In genomic region chr15:74240002-74240568, GRCh38 we compare ENCODE assay signal across 1 cellular context.
TF ChIP-seq lines count a peak whose summit lies in the region.

No MANE protein-coding gene starts in this region.

TF ChIP-seq in HEK293, 187 proteins besides CTCF, POLR2A, EP300 and RAD21 (continued from another document):
- TF ChIP-seq REST (tag by site-specific recombination; IDR thresholded peaks at IDR 0.05) = no peak
- no peak for TF ChIP-seq ZNF138 (tag by site-specific recombination; IDR thresholded peaks at IDR 0.05; ENCODE audit: borderline replicate concordance)
- TF ChIP-seq ZNF146 (tag by site-specific recombination; IDR thresholded peaks at IDR 0.05) = no peak
- TF ChIP-seq TSHZ1 (tag by site-specific recombination; IDR thresholded peaks at IDR 0.05; ENCODE audit: borderline replicate concordance) = no peak
- TF ChIP-seq ZNF624 (tag by site-specific recombination; IDR thresholded peaks at IDR 0.05) = no peak
- TF ChIP-seq ZBTB26 (tag by site-specific recombination; optimal IDR thresholded peaks at IDR 0.05) = peak; percentile 26
- TF ChIP-seq ZNF585B (tag by site-specific recombination; IDR thresholded peaks at IDR 0.05) = no peak
- TF ChIP-seq YY2 (tag by site-specific recombination; IDR thresholded peaks at IDR 0.05) = no peak
- TF ChIP-seq ZNF112 (tag by site-specific recombination; IDR thresholded peaks at IDR 0.05) = no peak
- no peak for TF ChIP-seq KLF1 (tag by site-specific recombination; IDR thresholded peaks at IDR 0.05)
- no peak for TF ChIP-seq ZNF654 (tag by site-specific recombination; IDR thresholded peaks at IDR 0.05; ENCODE audit: low read depth)
- no peak for TF ChIP-seq PRDM2 (tag by site-specific recombination; IDR thresholded peaks at IDR 0.05; ENCODE audit: borderline replicate concordance)
- TF ChIP-seq ZNF449 (tag by site-specific recombination; IDR thresholded peaks at IDR 0.05) = peak; percentile 84; the same call in 1 of the 2 replicates
- no peak for TF ChIP-seq ZNF701 (tag by site-specific recombination; IDR thresholded peaks at IDR 0.05)
- TF ChIP-seq ZNF18 (tag by site-specific recombination; IDR thresholded peaks at IDR 0.05) = peak; percentile 74; the same call in 1 of the 2 replicates
- peak; percentile 57; the same call in 1 of the 2 replicates for TF ChIP-seq BCL11B (tag by site-specific recombination; IDR thresholded peaks at IDR 0.05; ENCODE audit: low read depth)
- TF ChIP-seq ZNF292 (tag by site-specific recombination; IDR thresholded peaks at IDR 0.05; ENCODE audit: borderline replicate concordance, low read depth) = no peak
- TF ChIP-seq ZNF777 (tag by site-specific recombination; IDR thresholded peaks at IDR 0.05; ENCODE audit: borderline replicate concordance) = no peak
- no peak for TF ChIP-seq ZNF202 (tag by site-specific recombination; IDR thresholded peaks at IDR 0.05; ENCODE audit: borderline replicate concordance)
- TF ChIP-seq OVOL3 (tag by site-specific recombination; IDR thresholded peaks at IDR 0.05) = no peak
- no peak for TF ChIP-seq REPIN1 (tag by site-specific recombination; IDR thresholded peaks at IDR 0.05; ENCODE audit: low read depth)
- TF ChIP-seq ZNF175 (tag by site-specific recombination; IDR thresholded peaks at IDR 0.05) = no peak
- TF ChIP-seq ZBTB10 (tag by site-specific recombination; IDR thresholded peaks at IDR 0.05) = peak; percentile 56; the same call in 1 of the 2 replicates
- no peak for TF ChIP-seq ATF2 (tag by site-specific recombination; IDR thresholded peaks at IDR 0.05; ENCODE audit: low read depth)
